In genomic region chr3:117130222-117130621, GRCh38 we compare ENCODE assay signal across 18 cellular contexts.
"Had no signal": no experiment of that assay in that cellular context is flagged by ENCODE, and none has a peak within 500 bp of the region (broad histone marks: within the 10 kb centered on the region; RNA-seq: fewer than 3 reads in every experiment).

No MANE protein-coding gene starts in this region.

- H3K36me3 ChIP-seq: esophagus muscularis mucosa, right lobe of liver, stomach, thoracic aorta, transverse colon had no signal

- H3K27me3 ChIP-seq: esophagus muscularis mucosa, foreskin keratinocyte, right lobe of liver, stomach, transverse colon had no signal

- DNase-seq: effector memory CD4-positive, alpha-beta T cell; foreskin keratinocyte; kidney glomerular epithelial cell; mesendoderm; naive B cell; psoas muscle; retina; right lobe of liver; stimulated activated CD4-positive, alpha-beta T cell treated with anti-CD3 and anti-CD28 coated beads, Interleukin-2, amount 100 ng/mL, for 24 hours; stimulated activated CD4-positive, alpha-beta T cell treated with anti-CD3 and anti-CD28 coated beads, Interleukin-4, amount 100 ng/mL, for 4 hours; stimulated activated naive CD4-positive, alpha-beta T cell; stomach; substantia nigra; transverse colon had no signal

- ATAC-seq: foreskin keratinocyte, psoas muscle, right lobe of liver had no signal

- H3K27ac ChIP-seq: epithelial cell of prostate, esophagus muscularis mucosa, foreskin keratinocyte, psoas muscle, right lobe of liver, skin epidermis, stomach, thoracic aorta, transverse colon had no signal

- H3K4me3 ChIP-seq: esophagus muscularis mucosa, psoas muscle, right lobe of liver, skin epidermis, stomach, thoracic aorta, transverse colon had no signal

- H3K9me3 ChIP-seq: esophagus muscularis mucosa, psoas muscle, right lobe of liver, stomach, thoracic aorta, transverse colon had no signal

- H3K4me1 ChIP-seq: esophagus muscularis mucosa, psoas muscle had no signal
